16 cellular contexts compared by ENCODE assay signal in the genomic region with DNA sequence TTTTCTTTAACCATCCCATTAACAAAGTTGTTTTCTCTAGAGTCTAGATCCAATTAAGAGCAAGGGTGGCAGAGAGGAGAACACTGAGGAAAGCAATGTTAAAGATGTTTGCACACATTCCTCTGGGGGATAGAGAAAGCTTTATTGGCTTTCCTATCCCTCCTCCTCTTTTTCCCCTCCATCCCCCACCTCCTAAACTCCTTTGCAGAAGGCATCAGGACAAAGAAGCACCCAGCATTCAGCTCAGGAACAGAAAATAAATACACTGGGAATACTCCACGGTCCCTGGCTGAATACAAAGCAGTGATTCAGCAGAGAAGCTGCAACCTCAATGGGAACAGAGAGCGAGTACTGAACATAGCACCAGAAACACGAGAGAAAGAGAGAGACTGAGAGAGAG. TPM values are rescaled to one million over a fixed set of nuclear protein-coding genes. Genes with fewer than 3 reads are reported as not detected.
DNase-seq lines count a peak whose midpoint lies in the region; ATAC-seq, FAIRE-seq and TF ChIP-seq lines count a peak whose summit lies in the region.
"Had no signal": no experiment of that assay in that cellular context is flagged by ENCODE, and none has a peak within 500 bp of the region (broad histone marks: within the 10 kb centered on the region; RNA-seq: fewer than 3 reads in every experiment).

No MANE protein-coding gene starts in this region.

- H3K4me2 ChIP-seq in astrocyte (ENCODE audit: low read length): peak overlapping the region; percentile 58

- H3K4me1 Mint-ChIP-seq in astrocyte (ENCODE audit: low read depth, unreplicated experiment): peaks cover 15% of the 10 kb centered on the region
- H3K4me1 Mint-ChIP-seq in activated T-helper 17 cell treated with anti-CD3 and anti-CD28 coated beads, Interleukin-2, amount 50 U/mL, for 72 hours: no peaks in the 10 kb centered on the region

- no peaks in the 10 kb centered on the region for H4K20me1 ChIP-seq in astrocyte (ENCODE audit: insufficient read depth, low read length)

- H3K4me3 Mint-ChIP-seq in astrocyte (ENCODE audit: unreplicated experiment): peak overlapping the region; percentile 74
- H3K4me3 Mint-ChIP-seq in activated T-helper 17 cell treated with anti-CD3 and anti-CD28 coated beads, Interleukin-2, amount 50 U/mL, for 72 hours: no peak overlapping the region

- H3K9me3 ChIP-seq in astrocyte (ENCODE audit: insufficient read depth, low read depth, low read length): no peaks in the 10 kb centered on the region
- H3K9me3 ChIP-seq in left lung: no peaks in the 10 kb centered on the region

- H3K36me3 ChIP-seq in astrocyte (ENCODE audit: insufficient read depth, low read length) (no peaks in the 10 kb centered on the region), left lung (no peaks in the 10 kb centered on the region)

- H3K9ac ChIP-seq in astrocyte (ENCODE audit: low read length): no peak overlapping the region

- H3K4me1 ChIP-seq in astrocyte (ENCODE audit: insufficient read depth, low read length) (peaks cover 9% of the 10 kb centered on the region), left lung (no peaks in the 10 kb centered on the region)

- no peak for TF ChIP-seq CTCF in astrocyte (IDR thresholded peaks at IDR 0.05; ENCODE audit: insufficient read depth, low read depth, low read length)
- TF ChIP-seq CTCF in left lung (IDR thresholded peaks at IDR 0.05): no peak

- H3K79me2 ChIP-seq in astrocyte (ENCODE audit: insufficient read depth, low read length): no peaks in the 10 kb centered on the region

- FAIRE-seq in astrocyte (lab: Jason Lieb, UNC): no peak
- FAIRE-seq: H54, TTC549 had no signal

- H3K36me3 Mint-ChIP-seq in astrocyte (ENCODE audit: low read depth, unreplicated experiment): no peaks in the 10 kb centered on the region
- no peaks in the 10 kb centered on the region for H3K36me3 Mint-ChIP-seq in activated T-helper 17 cell treated with anti-CD3 and anti-CD28 coated beads, Interleukin-2, amount 50 U/mL, for 72 hours (ENCODE audit: low read depth)

- DNase-seq in SHP77 (lab: John Stamatoyannopoulos, UW) (peak; percentile 28 to 34), SHP77 treated with DMSO at 0.1 percent for 48 hours (lab: John Stamatoyannopoulos, UW) (no peak), astrocyte (ENCODE audit: low read depth) (peak; percentile 23), left lung (no peak), NCI-H2196 (lab: John Stamatoyannopoulos, UW; ENCODE audit: unreplicated experiment) (no peak), GF-D8 (lab: John Stamatoyannopoulos, UW) (no peak)
- DNase-seq: activated CD8-positive, alpha-beta memory T cell treated with anti-CD3 and anti-CD28 coated beads, Interleukin-2, amount 50 U/mL, for 48 hours; aorta; GDM1; OCI-M1; right cardiac atrium had no signal

- peak overlapping the region; percentile 24 for H2AFZ ChIP-seq in astrocyte (ENCODE audit: low read depth, low read length)

- H3K27ac ChIP-seq in astrocyte (ENCODE audit: low read depth, low read length) (no peak overlapping the region), left lung (no peak overlapping the region)

- intact Hi-C loops in left lung (cut with DNase I): no loop called here

- ATAC-seq in left lung (peak; percentile 24), HG03159 (IDR thresholded peaks at IDR 0.05; ENCODE audit: unreplicated experiment) (no peak)
- no peak for ATAC-seq in activated T-helper 17 cell treated with anti-CD3 and anti-CD28 coated beads, Interleukin-2, amount 50 U/mL, for 72 hours (replicated peaks)
- ATAC-seq: esophagus mucosa, right cardiac atrium had no signal

- H3K27me3 ChIP-seq in astrocyte (ENCODE audit: insufficient read depth, low read length) (no peaks in the 10 kb centered on the region), left lung (no peaks in the 10 kb centered on the region)

- peak overlapping the region; percentile 82 for H3K27ac Mint-ChIP-seq in astrocyte (ENCODE audit: unreplicated experiment)
- H3K27ac Mint-ChIP-seq in activated T-helper 17 cell treated with anti-CD3 and anti-CD28 coated beads, Interleukin-2, amount 50 U/mL, for 72 hours: no peak overlapping the region

- H3K4me3 ChIP-seq in astrocyte (ENCODE audit: insufficient read depth, low read depth, low read length): no peak overlapping the region
- H3K4me3 ChIP-seq in left lung: no peak overlapping the region

- no peaks in the 10 kb centered on the region for H3K9me3 Mint-ChIP-seq in astrocyte (ENCODE audit: unreplicated experiment)
- H3K9me3 Mint-ChIP-seq in activated T-helper 17 cell treated with anti-CD3 and anti-CD28 coated beads, Interleukin-2, amount 50 U/mL, for 72 hours: peaks cover 11% of the 10 kb centered on the region

- H3K27me3 Mint-ChIP-seq in astrocyte (ENCODE audit: low read depth, unreplicated experiment): no peaks in the 10 kb centered on the region
- H3K27me3 Mint-ChIP-seq in activated T-helper 17 cell treated with anti-CD3 and anti-CD28 coated beads, Interleukin-2, amount 50 U/mL, for 72 hours: no peaks in the 10 kb centered on the region

RNA-seq across cellular contexts. Expression of gene LSAMP, which starts 21.9 kb away (rescaled TPM):
- total RNA-seq in astrocyte: 16.0 and 16.4 TPM in 2 replicates
- 10 to 100 TPM; 26.3 to 27.6 TPM for total RNA-seq in left lung
- total RNA-seq in activated T-helper 17 cell treated with anti-CD3 and anti-CD28 coated beads, Interleukin-2, amount 50 U/mL, for 72 hours: not detected

Comparison
In these comparisons a context has a peak if more than half of its experiments do, and no peak if none do; other contexts are left out.
1. DNase-seq: peak in SHP77 (2 of 2) and astrocyte (single experiment); none in SHP77 treated with DMSO at 0.1 percent for 48 hours (single experiment), left lung (0 of 2), NCI-H2196 (single experiment) and GF-D8 (single experiment).
2. RNA of gene LSAMP, which starts 21.9 kb away (total RNA-seq): 26.3 to 27.6 TPM in left lung and 16.0 to 16.4 TPM in astrocyte; not detected in activated T-helper 17 cell treated with anti-CD3 and anti-CD28 coated beads, Interleukin-2, amount 50 U/mL, for 72 hours; every median in the first group is over 10 times any median in the second.